ENCODE assay signal across 16 cellular contexts in genomic region chr12:49912345-49912744, GRCh38. TPM values are rescaled to one million over a fixed set of nuclear protein-coding genes. Genes with fewer than 3 reads are reported as not detected.
DNase-seq lines count a peak whose midpoint lies in the region; ATAC-seq and TF ChIP-seq lines count a peak whose summit lies in the region.
"Had no signal": no experiment of that assay in that cellular context is flagged by ENCODE, and none has a peak within 500 bp of the region (broad histone marks: within the 10 kb centered on the region; RNA-seq: fewer than 3 reads in every experiment).

No MANE protein-coding gene starts in this region.

- H3K4me1 ChIP-seq in heart right ventricle, result peaks cover 0 to 7% (median 0%) of the 10 kb centered on the region in 9 donors
- peaks cover 16% of the 10 kb centered on the region for H3K4me1 ChIP-seq in neural progenitor cell
- H3K4me1 ChIP-seq in uterus, result no peaks in the 10 kb centered on the region
- H3K4me1 ChIP-seq: BLaER1 had no signal

- no peaks in the 10 kb centered on the region for H3K36me3 Mint-ChIP-seq in activated naive CD4-positive, alpha-beta T cell treated with anti-CD3 and anti-CD28 coated beads, Interleukin-2, amount 10 ng/mL, durations not matched to agents 7 days and 5 days
- no peaks in the 10 kb centered on the region for H3K36me3 Mint-ChIP-seq in activated naive CD4-positive, alpha-beta T cell treated with anti-CD3 and anti-CD28 coated beads for 36 hours (ENCODE audit: low read depth)
- H3K36me3 Mint-ChIP-seq in neural progenitor cell, result no peaks in the 10 kb centered on the region
- H3K36me3 Mint-ChIP-seq: CD8-positive, alpha-beta T cell had no signal

- H2AFZ ChIP-seq in neural progenitor cell (replicated peaks), result no peak overlapping the region

- intact Hi-C loops in activated naive CD4-positive, alpha-beta T cell treated with anti-CD3 and anti-CD28 coated beads for 36 hours (cut with micrococcal nuclease), result no loop called here
- intact Hi-C loops in heart right ventricle (cut with DNase I), result no loop called here
- intact Hi-C loops in uterus (cut with DNase I; ENCODE audit: low total_unique reads), result no loop called here

- TF ChIP-seq POLR2A in uterus (IDR thresholded peaks at IDR 0.05), result no peak

- no peak overlapping the region for H3K27ac Mint-ChIP-seq in activated naive CD4-positive, alpha-beta T cell treated with anti-CD3 and anti-CD28 coated beads, Interleukin-2, amount 10 ng/mL, durations not matched to agents 7 days and 5 days
- no peak overlapping the region for H3K27ac Mint-ChIP-seq in activated naive CD4-positive, alpha-beta T cell treated with anti-CD3 and anti-CD28 coated beads for 36 hours
- H3K27ac Mint-ChIP-seq in neural progenitor cell, result peak overlapping the region; percentile 16
- H3K27ac Mint-ChIP-seq: CD8-positive, alpha-beta T cell had no signal

- H3K27ac ChIP-seq in heart right ventricle (no peak overlapping the region), neural progenitor cell (no peak overlapping the region), uterus (no peak overlapping the region)
- H3K27ac ChIP-seq: BLaER1, RWPE1 had no signal

- WGBS in heart right ventricle, 2 donors, result 60 to 62% methylated on average over 8 of the region's 8 CpGs

- no peak for TF ChIP-seq CTCF in heart right ventricle (IDR thresholded peaks at IDR 0.05)
- TF ChIP-seq CTCF in neural progenitor cell (IDR thresholded peaks at IDR 0.05), result no peak
- no peak for TF ChIP-seq CTCF in uterus (IDR thresholded peaks at IDR 0.05)

- H3K9me3 Mint-ChIP-seq in activated naive CD4-positive, alpha-beta T cell treated with anti-CD3 and anti-CD28 coated beads, Interleukin-2, amount 10 ng/mL, durations not matched to agents 7 days and 5 days, result no peaks in the 10 kb centered on the region
- H3K9me3 Mint-ChIP-seq in activated naive CD4-positive, alpha-beta T cell treated with anti-CD3 and anti-CD28 coated beads for 36 hours, result no peaks in the 10 kb centered on the region
- H3K9me3 Mint-ChIP-seq in neural progenitor cell, result no peaks in the 10 kb centered on the region
- H3K9me3 Mint-ChIP-seq: CD8-positive, alpha-beta T cell had no signal

- CTCF ChIA-PET in activated naive CD4-positive, alpha-beta T cell treated with anti-CD3 and anti-CD28 coated beads, Interleukin-2, amount 10 ng/mL, durations not matched to agents 7 days and 5 days (lab: Charles Lee), result interaction anchor here (1.4 kb wide), 1 partner anchor 30 kb away, joined by 3 read pairs; no protein-coding TSS in a partner anchor
- CTCF ChIA-PET in activated naive CD4-positive, alpha-beta T cell treated with anti-CD3 and anti-CD28 coated beads for 36 hours (lab: Charles Lee), result interaction anchor here (1.0 kb wide), 1 partner anchor 55 kb away, joined by 3 read pairs; no protein-coding TSS in a partner anchor

- H3K27me3 ChIP-seq in heart right ventricle (peaks cover 0 to 8% (median 0%) of the 10 kb centered on the region in 7 donors), neural progenitor cell (no peaks in the 10 kb centered on the region), uterus (no peaks in the 10 kb centered on the region)
- H3K27me3 ChIP-seq: BLaER1 had no signal

- no peak overlapping the region for H3K4me3 Mint-ChIP-seq in activated naive CD4-positive, alpha-beta T cell treated with anti-CD3 and anti-CD28 coated beads, Interleukin-2, amount 10 ng/mL, durations not matched to agents 7 days and 5 days
- no peak overlapping the region for H3K4me3 Mint-ChIP-seq in activated naive CD4-positive, alpha-beta T cell treated with anti-CD3 and anti-CD28 coated beads for 36 hours
- no peak overlapping the region for H3K4me3 Mint-ChIP-seq in neural progenitor cell
- H3K4me3 Mint-ChIP-seq: CD8-positive, alpha-beta T cell had no signal

- no peak overlapping the region for H3K4me3 ChIP-seq in heart right ventricle
- H3K4me3 ChIP-seq in neural progenitor cell, result no peak overlapping the region
- H3K4me3 ChIP-seq in uterus, result no peak overlapping the region
- H3K4me3 ChIP-seq: BLaER1 had no signal

- peaks cover 8% of the 10 kb centered on the region for H3F3A ChIP-seq in neural progenitor cell (ENCODE audit: low read depth)

- no peak overlapping the region for H3K4me2 ChIP-seq in neural progenitor cell
- H3K4me2 ChIP-seq: BLaER1 had no signal

- peaks cover 44% of the 10 kb centered on the region for H3K27me3 Mint-ChIP-seq in activated naive CD4-positive, alpha-beta T cell treated with anti-CD3 and anti-CD28 coated beads, Interleukin-2, amount 10 ng/mL, durations not matched to agents 7 days and 5 days
- H3K27me3 Mint-ChIP-seq in activated naive CD4-positive, alpha-beta T cell treated with anti-CD3 and anti-CD28 coated beads for 36 hours (ENCODE audit: low read depth), result no peaks in the 10 kb centered on the region
- H3K27me3 Mint-ChIP-seq in neural progenitor cell (ENCODE audit: insufficient read depth, low read depth), result peaks cover 12% of the 10 kb centered on the region

- H3K9me3 ChIP-seq in heart right ventricle (no peaks in the 10 kb centered on the region), neural progenitor cell (ENCODE audit: low read depth) (no peaks in the 10 kb centered on the region), uterus (no peaks in the 10 kb centered on the region)
- H3K9me3 ChIP-seq: BLaER1 had no signal

- H3K9ac ChIP-seq in neural progenitor cell, result no peak overlapping the region
- H3K9ac ChIP-seq: BLaER1 had no signal

- ATAC-seq in heart right ventricle (peak; percentile 39 to 88 (median 71)), HG03469 (IDR thresholded peaks at IDR 0.05; ENCODE audit: unreplicated experiment) (no peak), HG02852 (IDR thresholded peaks at IDR 0.05; ENCODE audit: unreplicated experiment) (no peak)
- ATAC-seq: CD8-positive, alpha-beta T cell; PC-3 had no signal

- H3K4me1 Mint-ChIP-seq in activated naive CD4-positive, alpha-beta T cell treated with anti-CD3 and anti-CD28 coated beads, Interleukin-2, amount 10 ng/mL, durations not matched to agents 7 days and 5 days, result no peaks in the 10 kb centered on the region
- H3K4me1 Mint-ChIP-seq in activated naive CD4-positive, alpha-beta T cell treated with anti-CD3 and anti-CD28 coated beads for 36 hours (ENCODE audit: low read depth), result no peaks in the 10 kb centered on the region
- peaks cover 51% of the 10 kb centered on the region for H3K4me1 Mint-ChIP-seq in neural progenitor cell

- DNase-seq in activated naive CD4-positive, alpha-beta T cell treated with anti-CD3 and anti-CD28 coated beads, Interleukin-2, amount 10 ng/mL, durations not matched to agents 7 days and 5 days, result peak; percentile 15
- no peak for DNase-seq in activated naive CD4-positive, alpha-beta T cell treated with anti-CD3 and anti-CD28 coated beads for 36 hours
- DNase-seq in heart right ventricle (peak in 1 of 2 donors; percentile 56), neural progenitor cell (ENCODE audit: low spot score) (no peak), uterus (peak; percentile 6 to 34), NCI-H1930 (lab: John Stamatoyannopoulos, UW) (no peak)
- DNase-seq: CD8-positive, alpha-beta T cell; H7; NCI-H187 treated with DMSO at 0.1 percent for 48 hours; NCI-H510A; NCI-H82; PC-3 had no signal

- H3K36me3 ChIP-seq in heart right ventricle, result no peaks in the 10 kb centered on the region
- no peaks in the 10 kb centered on the region for H3K36me3 ChIP-seq in neural progenitor cell
- no peaks in the 10 kb centered on the region for H3K36me3 ChIP-seq in uterus
- H3K36me3 ChIP-seq: BLaER1 had no signal

- H4K20me1 ChIP-seq in neural progenitor cell (ENCODE audit: low read depth), result no peaks in the 10 kb centered on the region
- H4K20me1 ChIP-seq: BLaER1 had no signal

- no peaks in the 10 kb centered on the region for H3K79me2 ChIP-seq in neural progenitor cell (ENCODE audit: low read depth)

RNA-seq across cellular contexts. Expression of gene FAIM2, which starts 8.6 kb away (rescaled TPM):
- under 1 TPM; 0.17 to 0.42 TPM for total RNA-seq in activated naive CD4-positive, alpha-beta T cell treated with anti-CD3 and anti-CD28 coated beads for 36 hours
- total RNA-seq in heart right ventricle, result 10 to 100 TPM in 1 of 10 donors, 1 to 10 TPM in 9; 1.2 to 11.3 (median 3.2) TPM
- polyA plus RNA-seq in heart right ventricle, result 10 to 100 TPM in 1 of 2 donors, 1 to 10 TPM in 1; 7.8 to 15.0 TPM
- total RNA-seq in neural progenitor cell (ENCODE audit: low replicate concordance), result 0.39 and 1.2 TPM in 2 replicates
- total RNA-seq in uterus, result 10 to 100 TPM in 1 of 4 donors, 1 to 10 TPM in 3; 1.0 to 11.9 (median 5.5) TPM
- total RNA-seq: CD8-positive, alpha-beta T cell; H7 had no signal

RNA-seq across cellular contexts. Expression of gene AQP2, which starts 38.2 kb away (rescaled TPM):
- total RNA-seq in activated naive CD4-positive, alpha-beta T cell treated with anti-CD3 and anti-CD28 coated beads for 36 hours, result not detected
- not detected for total RNA-seq in heart right ventricle
- under 1 TPM in 1 of 2 donors, not detected in 1; 0.04 TPM for polyA plus RNA-seq in heart right ventricle
- not detected in 2 replicates for total RNA-seq in neural progenitor cell (ENCODE audit: low replicate concordance)
- not detected for total RNA-seq in uterus
- total RNA-seq: CD8-positive, alpha-beta T cell; H7; PC-3 had no signal

RNA-seq across cellular contexts. Expression of gene AQP5, which starts 49.3 kb away (rescaled TPM):
- total RNA-seq in activated naive CD4-positive, alpha-beta T cell treated with anti-CD3 and anti-CD28 coated beads for 36 hours, result not detected
- total RNA-seq in heart right ventricle (1 to 10 TPM in 1 of 10 donors, under 1 TPM in 5, not detected in 4; 0.16 to 1.0 (median 0.48) TPM), neural progenitor cell (ENCODE audit: low replicate concordance) (0.09 TPM in 1 of 2 replicates, not detected in the other), uterus (1 to 10 TPM in 1 of 4 donors, not detected in 3; 2.3 TPM)
- polyA plus RNA-seq in heart right ventricle, result 1 to 10 TPM; 1.1 to 2.6 TPM
- total RNA-seq: CD8-positive, alpha-beta T cell; PC-3 had no signal

Comparison
In these comparisons a context has a peak if more than half of its experiments do, and no peak if none do; other contexts are left out.
1. DNase-seq: peak in activated naive CD4-positive, alpha-beta T cell treated with anti-CD3 and anti-CD28 coated beads, Interleukin-2, amount 10 ng/mL, durations not matched to agents 7 days and 5 days (single experiment) and uterus (2 of 2); none in activated naive CD4-positive, alpha-beta T cell treated with anti-CD3 and anti-CD28 coated beads for 36 hours (single experiment), neural progenitor cell (single experiment) and NCI-H1930 (0 of 2).
2. ATAC-seq: peak in heart right ventricle (8 of 8); none in HG03469 (single experiment) and HG02852 (single experiment).